Comparison of ENCODE assay signal across 1 cellular context in genomic region chr1:29211086-29212030, GRCh38.
TF ChIP-seq lines count a peak whose summit lies in the region.

No MANE protein-coding gene starts in this region.

TF ChIP-seq in K562, 482 proteins besides CTCF, POLR2A, EP300 and RAD21 (continued from another document):
- TF ChIP-seq KDM5B (IDR thresholded peaks at IDR 0.05; ENCODE audit: insufficient replicate concordance, low read depth, low read length) (no peak), U2AF1 (optimal IDR thresholded peaks at IDR 0.05; ENCODE audit: low read depth, low read length) (no peak), TAF15 (IDR thresholded peaks at IDR 0.05; ENCODE audit: low read depth, low read length) (no peak), ATF6 (CRISPR knock-in tag; IDR thresholded peaks at IDR 0.05) (no peak), NKRF (IDR thresholded peaks at IDR 0.05; ENCODE audit: borderline replicate concordance) (no peak)
